8 cellular contexts compared by ENCODE assay signal in genomic region chr19:18117692-18118378, GRCh38. TPM values are rescaled to one million over a fixed set of nuclear protein-coding genes. Genes with fewer than 3 reads are reported as not detected.
DNase-seq lines count a peak whose midpoint lies in the region; ATAC-seq and TF ChIP-seq lines count a peak whose summit lies in the region.

No MANE protein-coding gene starts in this region.

- H3K36me3 ChIP-seq in Karpas-422 (ENCODE audit: insufficient read depth, low read length) (peaks cover 3% of the 10 kb centered on the region; the same call in 1 of the 2 replicates), neural cell (ENCODE audit: insufficient read depth, low read length) (no peaks in the 10 kb centered on the region)

- POLR2A ChIA-PET in RWPE1 (lab: Yijun Ruan, JAX; ENCODE audit: low non-redundant PET), result no interaction called here

- peaks cover 30% of the 10 kb centered on the region for H3K4me1 ChIP-seq in Karpas-422 (ENCODE audit: low read length)

- CTCF ChIA-PET in RWPE1 (lab: Yijun Ruan, JAX), result interaction anchor here (1.0 kb wide), 1 partner anchor 78 kb away, joined by 3 read pairs; no protein-coding TSS in a partner anchor

- H3K4me3 ChIP-seq in Karpas-422 (ENCODE audit: low read length) (peak overlapping the region; percentile 90), fibroblast of villous mesenchyme (ENCODE audit: low read depth, low read length) (peak overlapping the region; percentile 62), neural cell (ENCODE audit: low read length) (peak overlapping the region; percentile 95)

- H3K9ac ChIP-seq in Karpas-422 (ENCODE audit: low read length) (peak overlapping the region; percentile 86), neural cell (ENCODE audit: low read length) (peak overlapping the region; percentile 85)

- DNase-seq in DMS153 (lab: John Stamatoyannopoulos, UW) (peak; percentile 72), Karpas-422 (peak; percentile 98), RWPE1 (ENCODE audit: low spot score) (peak; percentile 89), fibroblast of villous mesenchyme (ENCODE audit: low read depth) (peak; percentile 78)
- peak; percentile 96 for DNase-seq in activated effector memory CD4-positive, alpha-beta T cell treated with Interleukin-2 at 50 U/mL for 16 hours
- peak; percentile 97 for DNase-seq in stimulated activated naive CD8-positive, alpha-beta T cell treated with anti-CD3 and anti-CD28 coated beads, Interleukin-15, Interleukin-2, amounts not matched to agents 100 U/mL and 50 U/mL, for 24 hours

- ATAC-seq in GM21786 (IDR thresholded peaks at IDR 0.05; ENCODE audit: unreplicated experiment), result peak; percentile 79
- peak; percentile 84 for ATAC-seq in stimulated activated naive CD8-positive, alpha-beta T cell treated with anti-CD3 and anti-CD28 coated beads, Interleukin-15, Interleukin-2, amounts not matched to agents 100 U/mL and 50 U/mL, for 24 hours

- H3K4me2 ChIP-seq in Karpas-422 (ENCODE audit: low read depth, low read length, poor library complexity, severe bottlenecking), result peak overlapping the region; percentile 84
- peak overlapping the region; percentile 64 for H3K4me2 ChIP-seq in neural cell (ENCODE audit: low read length)

- H3K79me2 ChIP-seq in Karpas-422 (ENCODE audit: low read length) (peaks cover 22% of the 10 kb centered on the region), neural cell (replicated peaks; ENCODE audit: insufficient read depth, low read length) (peaks cover 8% of the 10 kb centered on the region)

- H3K9me2 ChIP-seq in Karpas-422 (replicated peaks; ENCODE audit: insufficient read depth, low read length) (no peaks in the 10 kb centered on the region), neural cell (ENCODE audit: insufficient read depth, low read length) (no peaks in the 10 kb centered on the region)

- H4K20me1 ChIP-seq in Karpas-422 (ENCODE audit: insufficient read depth, low read depth, low read length) (no peaks in the 10 kb centered on the region), neural cell (ENCODE audit: insufficient read depth) (no peaks in the 10 kb centered on the region)

- no peak for TF ChIP-seq RAD21 in neural cell (conservative IDR thresholded peaks at IDR 0.05)

- no peaks in the 10 kb centered on the region for H3F3A ChIP-seq in neural cell (ENCODE audit: insufficient read depth, low read length, poor library complexity, severe bottlenecking)

- no peak for TF ChIP-seq EP300 in neural cell (conservative IDR thresholded peaks at IDR 0.05; ENCODE audit: poor library complexity, severe bottlenecking)

- H3K9me3 ChIP-seq in Karpas-422 (ENCODE audit: low read length), result no peaks in the 10 kb centered on the region
- H3K9me3 ChIP-seq in neural cell (ENCODE audit: low read length), result no peaks in the 10 kb centered on the region

- H3K27me3 ChIP-seq in Karpas-422 (ENCODE audit: low read length) (no peaks in the 10 kb centered on the region), neural cell (ENCODE audit: insufficient read depth, low read depth, low read length) (no peaks in the 10 kb centered on the region)

- H3K27ac ChIP-seq in Karpas-422 (ENCODE audit: low read length), result 0 out of 2 replicates have a peak overlapping the region, but pooled peaks have one; percentile 41
- peak overlapping the region; percentile 60 for H3K27ac ChIP-seq in RWPE1
- peak overlapping the region; percentile 45 for H3K27ac ChIP-seq in neural cell (ENCODE audit: low read length)

- TF ChIP-seq CTCF in RWPE1 (conservative IDR thresholded peaks at IDR 0.05; ENCODE audit: low read depth) (no peak), fibroblast of villous mesenchyme (IDR thresholded peaks at IDR 0.05; ENCODE audit: insufficient read depth, low read depth, low read length) (no peak), neural cell (IDR thresholded peaks at IDR 0.05; ENCODE audit: poor library complexity, severe bottlenecking) (peak; percentile 23)

- H2AFZ ChIP-seq in Karpas-422 (ENCODE audit: low read length) (peak overlapping the region; percentile 72; the same call in 1 of the 2 replicates), neural cell (ENCODE audit: low read depth, low read length) (peak overlapping the region; percentile 69)

TF ChIP-seq in neural cell, 6 proteins besides CTCF, POLR2A, EP300 and RAD21:
- TF ChIP-seq TAF1 (IDR thresholded peaks at IDR 0.05; ENCODE audit: low read depth) (no peak), MXI1 (conservative IDR thresholded peaks at IDR 0.05; ENCODE audit: poor library complexity, severe bottlenecking) (peak; percentile 70), POLR2AphosphoS5 (IDR thresholded peaks at IDR 0.05) (peak; percentile 65)

RNA-seq across cellular contexts. Expression of gene MAST3, which starts 20.3 kb away (rescaled TPM):
- 7.7 and 17.9 TPM in 2 replicates for total RNA-seq in Karpas-422 (2014; rRNA removed; shearing (Covaris generic); ENCODE audit: low replicate concordance)
- total RNA-seq in fibroblast of villous mesenchyme, result 1.9 and 3.0 TPM in 2 replicates
- 2.3 and 2.4 TPM in 2 replicates for polyA plus RNA-seq in neural cell
- polyA minus RNA-seq in neural cell, result 3.9 and 5.4 TPM in 2 replicates

RNA-seq across cellular contexts. Expression of gene IL12RB1, which starts 31.1 kb away (rescaled TPM):
- 6.1 and 9.6 TPM in 2 replicates for total RNA-seq in Karpas-422 (2014; rRNA removed; shearing (Covaris generic); ENCODE audit: low replicate concordance)
- 0.64 and 1.3 TPM in 2 replicates for total RNA-seq in fibroblast of villous mesenchyme
- polyA plus RNA-seq in neural cell, result not detected in 2 replicates
- not detected in 2 replicates for polyA minus RNA-seq in neural cell

RNA-seq across cellular contexts. Expression of gene PIK3R2, which starts 35.1 kb away (rescaled TPM):
- total RNA-seq in Karpas-422 (2014; rRNA removed; shearing (Covaris generic); ENCODE audit: low replicate concordance), result 5.1 and 5.7 TPM in 2 replicates
- total RNA-seq in fibroblast of villous mesenchyme, result 30.7 and 30.9 TPM in 2 replicates
- 14.8 and 19.1 TPM in 2 replicates for polyA plus RNA-seq in neural cell
- 33.1 and 35.4 TPM in 2 replicates for polyA minus RNA-seq in neural cell

RNA-seq across cellular contexts. Expression of gene IFI30, which starts 55.8 kb away (rescaled TPM):
- total RNA-seq in Karpas-422 (2014; rRNA removed; shearing (Covaris generic); ENCODE audit: low replicate concordance), result 256 and 416 TPM in 2 replicates
- 24.2 and 29.0 TPM in 2 replicates for total RNA-seq in fibroblast of villous mesenchyme
- 0.82 TPM in 1 of 2 replicates, not detected in the other for polyA plus RNA-seq in neural cell
- not detected in 2 replicates for polyA minus RNA-seq in neural cell

Comparison
In these comparisons a context has a peak if more than half of its experiments do, and no peak if none do; other contexts are left out.
1. Peak in every context shown above with its lines: DNase-seq, ATAC-seq, H3K4me3 ChIP-seq and H3K27ac ChIP-seq.